In the genomic region with DNA sequence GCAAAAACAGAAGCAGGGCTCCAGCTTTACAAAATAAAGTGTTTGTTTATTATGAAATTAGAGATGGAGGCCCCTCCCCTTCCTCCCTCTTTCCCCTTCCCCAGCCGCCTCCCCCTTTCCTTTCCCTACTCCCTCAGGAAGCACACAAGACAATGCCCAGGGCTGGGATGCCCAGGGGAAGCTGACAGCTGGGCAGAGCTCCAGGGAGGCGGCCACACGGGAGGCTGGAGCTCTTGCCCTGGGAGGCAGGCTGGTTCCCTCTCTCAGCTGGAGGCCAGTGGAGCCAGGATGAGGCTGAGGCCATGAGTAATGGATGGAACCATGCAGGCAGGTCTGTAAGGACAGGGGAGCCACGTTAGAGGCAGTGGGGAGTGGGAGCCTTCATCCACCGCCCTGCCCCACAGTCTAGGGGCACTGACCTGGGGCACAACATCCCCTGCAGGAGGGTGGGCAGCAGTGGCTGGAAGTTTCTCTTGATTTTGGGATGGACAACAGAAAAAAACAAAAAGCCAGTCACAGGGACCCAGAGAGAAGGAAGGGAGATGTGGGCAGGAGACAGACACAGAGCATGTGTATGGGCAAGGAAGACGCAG, we compare ENCODE assay signal across 19 cellular contexts. TPM values are rescaled to one million over a fixed set of nuclear protein-coding genes. Genes with fewer than 3 reads are reported as not detected.
DNase-seq lines count a peak whose midpoint lies in the region; ATAC-seq, FAIRE-seq and TF ChIP-seq lines count a peak whose summit lies in the region.
"Had no signal": no experiment of that assay in that cellular context is flagged by ENCODE, and none has a peak within 500 bp of the region (broad histone marks: within the 10 kb centered on the region; RNA-seq: fewer than 3 reads in every experiment).

No MANE protein-coding gene starts in this region.

- POLR2A ChIA-PET in endothelial cell of umbilical vein (lab: Charles Lee): interaction anchor here (0.5 to 1.6 kb wide), 9 partner anchors 8 to 130 kb away, joined by 3 to 5 read pairs (median 4); no protein-coding TSS in a partner anchor

- no TSS peak for BruUV-seq in endothelial cell of umbilical vein (replicated peaks; lab: Mats Ljungman, UMichigan)

- no peak for TF ChIP-seq POLR2A in endothelial cell of umbilical vein (IDR thresholded peaks at IDR 0.05; ENCODE audit: low read depth, low read length)

- no peak overlapping the region for H3K9ac ChIP-seq in endothelial cell of umbilical vein (replicated peaks; ENCODE audit: extremely low read depth, insufficient read depth, low read length)

- peak; percentile 88 for FAIRE-seq in endothelial cell of umbilical vein (lab: Jason Lieb, UNC)
- FAIRE-seq: D721Med had no signal

- H3K27ac ChIP-seq in endothelial cell of umbilical vein (ENCODE audit: insufficient read depth, low read depth, low read length) (peak overlapping the region; percentile 37), mesodermal cell (ENCODE audit: low read depth, low read length, severe bottlenecking) (peak overlapping the region; percentile 53)
- H3K27ac ChIP-seq: SK-N-MC had no signal

- no peaks in the 10 kb centered on the region for H3K9me1 ChIP-seq in endothelial cell of umbilical vein (replicated peaks; ENCODE audit: control insufficient read depth, extremely low read depth, insufficient read depth, low read length)

- 86 to 90% methylated on average over 5 to 6 of the region's 6 CpGs for WGBS in mesodermal cell (ENCODE audit: insufficient coverage in 2 of 2), 2 experiments

- no peak for ATAC-seq in HG03095 (IDR thresholded peaks at IDR 0.05; ENCODE audit: unreplicated experiment)
- ATAC-seq in HG03108 (IDR thresholded peaks at IDR 0.05; ENCODE audit: unreplicated experiment): no peak
- ATAC-seq: activated T-cell treated with anti-CD3 and anti-CD28 coated beads, Interleukin-2, amount 50 U/mL, for 4 hours had no signal

- H4K20me1 ChIP-seq in endothelial cell of umbilical vein (replicated peaks; ENCODE audit: control insufficient read depth, extremely low read depth, insufficient read depth, low read length): no peaks in the 10 kb centered on the region

- H3K4me3 ChIP-seq in endothelial cell of umbilical vein (replicated peaks in 1 of 3; ENCODE audit: insufficient read depth in 1 of 3, low read depth in 1 of 3, low read length in 3 of 3): no peak overlapping the region
- no peak overlapping the region for H3K4me3 ChIP-seq in mesodermal cell (ENCODE audit: extremely low read depth, insufficient read depth, low read length, poor library complexity, severe bottlenecking)
- H3K4me3 ChIP-seq: SK-N-MC had no signal

- peaks cover 0 to 5% of the 10 kb centered on the region in 2 experiments for H3K36me3 ChIP-seq in endothelial cell of umbilical vein (ENCODE audit: control insufficient read depth in 2 of 2, extremely low read depth in 1 of 2, insufficient read depth in 2 of 2, low read length in 2 of 2)
- H3K36me3 ChIP-seq in mesodermal cell (ENCODE audit: control insufficient read depth, insufficient read depth, low read length): peaks cover 29% of the 10 kb centered on the region

- no peaks in the 10 kb centered on the region for H3K27me3 ChIP-seq in endothelial cell of umbilical vein (ENCODE audit: control insufficient read depth in 2 of 2, insufficient read depth in 2 of 2, low read length in 2 of 2)

- no peak for TF ChIP-seq CTCF in endothelial cell of umbilical vein (IDR thresholded peaks at IDR 0.05; ENCODE audit: extremely low read depth in 1 of 2, insufficient read depth in 1 of 2, low read depth in 1 of 2, low read length in 2 of 2)

- CTCF ChIA-PET in endothelial cell of umbilical vein (lab: Charles Lee): interaction anchor here (0.6 to 4.0 kb wide), 11 partner anchors 8 to 65 kb away, joined by 3 to 34 read pairs (median 6); a partner anchor contains a TSS

- DNase-seq in Daoy (ENCODE audit: low read depth): peak; percentile 69
- peak; percentile 81 for DNase-seq in endothelial cell of umbilical vein (ENCODE audit: low read depth, low spot score)
- DNase-seq in NAMALWA (ENCODE audit: low spot score): no peak
- DNase-seq in activated T-cell treated with anti-CD3 and anti-CD28 coated beads for 4 hours: no peak
- DNase-seq: activated T-cell treated with anti-CD3 and anti-CD28 coated beads, Interleukin-2, amount 50 U/mL, for 4 hours; cerebellar nuclear complex; endodermal cell; foreskin fibroblast; NCI-H2029; NCI-H526 had no signal

- intact Hi-C loops in endothelial cell of umbilical vein (cut with micrococcal nuclease): loop anchor here (1.0 to 2.0 kb wide), 4 partner anchors 9 to 52 kb away; no protein-coding TSS in a partner anchor

- H3K4me1 ChIP-seq in endothelial cell of umbilical vein (ENCODE audit: control insufficient read depth, extremely low read depth, insufficient read depth, low read length): peaks cover 41% of the 10 kb centered on the region
- peaks cover 17% of the 10 kb centered on the region for H3K4me1 ChIP-seq in mesodermal cell (ENCODE audit: control insufficient read depth, insufficient read depth, low read length, poor library complexity, severe bottlenecking)

- no peaks in the 10 kb centered on the region for H3K79me2 ChIP-seq in endothelial cell of umbilical vein (ENCODE audit: control insufficient read depth, insufficient read depth, low read length)

- H3K4me2 ChIP-seq in endothelial cell of umbilical vein (ENCODE audit: insufficient read depth, low read length): peak overlapping the region; percentile 6

- H3K9me3 ChIP-seq in endothelial cell of umbilical vein (replicated peaks; ENCODE audit: control insufficient read depth, insufficient read depth, low read length): no peaks in the 10 kb centered on the region
- no peaks in the 10 kb centered on the region for H3K9me3 ChIP-seq in mesodermal cell (ENCODE audit: control insufficient read depth, low read length)

- dilution Hi-C loops in endothelial cell of umbilical vein (cut with MboI; ENCODE audit: extremely low pct_ligation_motif_present, low sequenced_read_pairs): no loop called here

- peak overlapping the region; percentile 43 for H2AFZ ChIP-seq in endothelial cell of umbilical vein (ENCODE audit: low read depth, low read length)

RNA-seq across cellular contexts. Expression of a gene that starts 5.1 kb away (rescaled TPM):
- total RNA-seq in Daoy (2014; rRNA removed; shearing (Covaris generic)): not detected in 2 replicates
- polyA plus RNA-seq in PFSK-1 (2012; ENCODE audit: insufficient read length, low read depth): not detected
- total RNA-seq in endothelial cell of umbilical vein: not detected in 2 replicates
- not detected in 2 replicates for polyA plus RNA-seq in endothelial cell of umbilical vein
- polyA plus RNA-seq in endothelial cell of umbilical vein (2011; cell fraction: cytosol; rRNA removed): not detected in 2 replicates
- not detected in 2 replicates for polyA plus RNA-seq in endothelial cell of umbilical vein (2011; cell fraction: nucleus; rRNA removed)
- not detected in 2 replicates for polyA plus RNA-seq in endothelial cell of umbilical vein (2012)
- not detected in 2 replicates for polyA minus RNA-seq in endothelial cell of umbilical vein
- polyA minus RNA-seq in endothelial cell of umbilical vein (2011; cell fraction: cytosol; rRNA and poly(A)+ RNA removed): not detected
- polyA minus RNA-seq in endothelial cell of umbilical vein (2011; cell fraction: nucleus; rRNA and poly(A)+ RNA removed): not detected in 2 replicates
- polyA plus RNA-seq in mesodermal cell (2013, experiment 1 of 2): not detected
- not detected for polyA plus RNA-seq in mesodermal cell (2013, experiment 2 of 2)
- total RNA-seq: activated T-cell treated with anti-CD3 and anti-CD28 coated beads, Interleukin-2, amount 50 U/mL, for 4 hours; endodermal cell; mesenteric fat pad; OCI-LY7 had no signal
- polyA plus RNA-seq: neural cell had no signal

RNA-seq across cellular contexts. Expression of a gene that starts 10.2 kb away (rescaled TPM):
- 4.2 and 5.5 TPM in 2 replicates for total RNA-seq in Daoy (2014; rRNA removed; shearing (Covaris generic))
- 6.0 TPM for polyA plus RNA-seq in PFSK-1 (2012; ENCODE audit: insufficient read length, low read depth)
- total RNA-seq in endothelial cell of umbilical vein: 20.2 and 21.7 TPM in 2 replicates
- 52.9 and 63.1 TPM in 2 replicates for polyA plus RNA-seq in endothelial cell of umbilical vein
- polyA plus RNA-seq in endothelial cell of umbilical vein (2011; cell fraction: cytosol; rRNA removed): 16.0 and 22.7 TPM in 2 replicates
- polyA plus RNA-seq in endothelial cell of umbilical vein (2011; cell fraction: nucleus; rRNA removed): 173 and 192 TPM in 2 replicates
- 11.8 and 13.2 TPM in 2 replicates for polyA plus RNA-seq in endothelial cell of umbilical vein (2012)
- 36.3 and 46.1 TPM in 2 replicates for polyA minus RNA-seq in endothelial cell of umbilical vein
- 4.0 TPM for polyA minus RNA-seq in endothelial cell of umbilical vein (2011; cell fraction: cytosol; rRNA and poly(A)+ RNA removed)
- polyA minus RNA-seq in endothelial cell of umbilical vein (2011; cell fraction: nucleus; rRNA and poly(A)+ RNA removed): 35.7 and 41.4 TPM in 2 replicates
- polyA plus RNA-seq in mesodermal cell (2013, experiment 1 of 2): 25.6 TPM
- polyA plus RNA-seq in mesodermal cell (2013, experiment 2 of 2): 20.5 TPM

RNA-seq across cellular contexts. Expression of a gene that starts 12.4 kb away (rescaled TPM):
- 476 and 523 TPM in 2 replicates for total RNA-seq in Daoy (2014; rRNA removed; shearing (Covaris generic))
- polyA plus RNA-seq in PFSK-1 (2012; ENCODE audit: insufficient read length, low read depth): 199 TPM
- 214 and 236 TPM in 2 replicates for total RNA-seq in endothelial cell of umbilical vein
- polyA plus RNA-seq in endothelial cell of umbilical vein: 459 and 464 TPM in 2 replicates
- polyA plus RNA-seq in endothelial cell of umbilical vein (2011; cell fraction: cytosol; rRNA removed): 355 and 404 TPM in 2 replicates
- 144 and 152 TPM in 2 replicates for polyA plus RNA-seq in endothelial cell of umbilical vein (2011; cell fraction: nucleus; rRNA removed)
- 223 and 262 TPM in 2 replicates for polyA plus RNA-seq in endothelial cell of umbilical vein (2012)
- 286 and 312 TPM in 2 replicates for polyA minus RNA-seq in endothelial cell of umbilical vein
- polyA minus RNA-seq in endothelial cell of umbilical vein (2011; cell fraction: cytosol; rRNA and poly(A)+ RNA removed): 207 TPM
- 42.4 and 46.8 TPM in 2 replicates for polyA minus RNA-seq in endothelial cell of umbilical vein (2011; cell fraction: nucleus; rRNA and poly(A)+ RNA removed)
- polyA plus RNA-seq in mesodermal cell (2013, experiment 1 of 2): 205 TPM
- 202 TPM for polyA plus RNA-seq in mesodermal cell (2013, experiment 2 of 2)

RNA-seq across cellular contexts. Expression of a gene that starts 37.2 kb away (rescaled TPM):
- 4.6 and 7.8 TPM in 2 replicates for total RNA-seq in Daoy (2014; rRNA removed; shearing (Covaris generic))
- 5.6 TPM for polyA plus RNA-seq in PFSK-1 (2012; ENCODE audit: insufficient read length, low read depth)
- 5.4 and 7.1 TPM in 2 replicates for total RNA-seq in endothelial cell of umbilical vein
- polyA plus RNA-seq in endothelial cell of umbilical vein: 9.2 and 10.0 TPM in 2 replicates
- polyA plus RNA-seq in endothelial cell of umbilical vein (2011; cell fraction: cytosol; rRNA removed): 9.5 and 10.0 TPM in 2 replicates
- 11.5 and 18.1 TPM in 2 replicates for polyA plus RNA-seq in endothelial cell of umbilical vein (2011; cell fraction: nucleus; rRNA removed)
- 5.9 and 6.8 TPM in 2 replicates for polyA plus RNA-seq in endothelial cell of umbilical vein (2012)
- 16.4 and 19.1 TPM in 2 replicates for polyA minus RNA-seq in endothelial cell of umbilical vein
- 5.2 TPM for polyA minus RNA-seq in endothelial cell of umbilical vein (2011; cell fraction: cytosol; rRNA and poly(A)+ RNA removed)
- polyA minus RNA-seq in endothelial cell of umbilical vein (2011; cell fraction: nucleus; rRNA and poly(A)+ RNA removed): 5.0 and 6.1 TPM in 2 replicates
- 10.8 TPM for polyA plus RNA-seq in mesodermal cell (2013, experiment 1 of 2)
- polyA plus RNA-seq in mesodermal cell (2013, experiment 2 of 2): 11.3 TPM

RNA-seq across cellular contexts. Expression of a gene that starts 47.8 kb away (rescaled TPM):
- 62.3 and 79.3 TPM in 2 replicates for total RNA-seq in Daoy (2014; rRNA removed; shearing (Covaris generic))
- 82.7 TPM for polyA plus RNA-seq in PFSK-1 (2012; ENCODE audit: insufficient read length, low read depth)
- total RNA-seq in endothelial cell of umbilical vein: 220 and 240 TPM in 2 replicates
- 136 and 146 TPM in 2 replicates for polyA plus RNA-seq in endothelial cell of umbilical vein
- 91.2 and 98.2 TPM in 2 replicates for polyA plus RNA-seq in endothelial cell of umbilical vein (2011; cell fraction: cytosol; rRNA removed)
- 821 and 966 TPM in 2 replicates for polyA plus RNA-seq in endothelial cell of umbilical vein (2011; cell fraction: nucleus; rRNA removed)
- 112 and 141 TPM in 2 replicates for polyA plus RNA-seq in endothelial cell of umbilical vein (2012)
- polyA minus RNA-seq in endothelial cell of umbilical vein: 185 and 201 TPM in 2 replicates
- polyA minus RNA-seq in endothelial cell of umbilical vein (2011; cell fraction: cytosol; rRNA and poly(A)+ RNA removed): 46.6 TPM
- 229 and 315 TPM in 2 replicates for polyA minus RNA-seq in endothelial cell of umbilical vein (2011; cell fraction: nucleus; rRNA and poly(A)+ RNA removed)
- polyA plus RNA-seq in mesodermal cell (2013, experiment 1 of 2): 167 TPM
- polyA plus RNA-seq in mesodermal cell (2013, experiment 2 of 2): 150 TPM

Comparison
In these comparisons a context has a peak if more than half of its experiments do, and no peak if none do; other contexts are left out.
1. DNase-seq: peak in Daoy (single experiment) and endothelial cell of umbilical vein (single experiment); none in NAMALWA (single experiment) and activated T-cell treated with anti-CD3 and anti-CD28 coated beads for 4 hours (single experiment).